In genomic region chr7:134698481-134698880, GRCh38 we compare ENCODE assay signal across 26 cellular contexts. TPM values are rescaled to one million over a fixed set of nuclear protein-coding genes. Genes with fewer than 3 reads are reported as not detected.
A peak's percentile ranks its signal among the peaks of the same experiment; 100 is the strongest.
DNase-seq lines count a peak whose midpoint lies in the region; ATAC-seq, FAIRE-seq and TF ChIP-seq lines count a peak whose summit lies in the region.
"Had no signal": no experiment of that assay in that cellular context is flagged by ENCODE, and none has a peak within 500 bp of the region (broad histone marks: within the 10 kb centered on the region; RNA-seq: fewer than 3 reads in every experiment).

No MANE protein-coding gene starts in this region.

- H2AFZ ChIP-seq in GM23338, result no peak overlapping the region; the same call in 1 of the 2 replicates

- H3K27me3 ChIP-seq in GM23338 (ENCODE audit: insufficient read depth) (no peaks in the 10 kb centered on the region), ascending aorta (no peaks in the 10 kb centered on the region), tibial artery (no peaks in the 10 kb centered on the region)
- H3K27me3 ChIP-seq: BLaER1 had no signal

- intact Hi-C loops in ascending aorta (cut with DNase I), result no loop called here
- intact Hi-C loops in tibial artery (cut with DNase I; ENCODE audit: low total_unique reads), result loop anchor here (10.0 kb wide), 1 partner anchor 136 kb away; no protein-coding TSS in a partner anchor

- ATAC-seq in GM23338, result no peak
- ATAC-seq in HG02571 (IDR thresholded peaks at IDR 0.05; ENCODE audit: unreplicated experiment), result no peak

- H3K4me1 ChIP-seq in GM23338 (ENCODE audit: insufficient read depth) (peaks cover 13% of the 10 kb centered on the region), ascending aorta (peaks cover 2 to 32% of the 10 kb centered on the region in 2 donors), tibial artery (peaks cover 0 to 74% (median 34%) of the 10 kb centered on the region in 4 donors)
- H3K4me1 ChIP-seq: BE2C had no signal

- H3K9me3 ChIP-seq in ascending aorta (no peaks in the 10 kb centered on the region), tibial artery (no peaks in the 10 kb centered on the region)
- H3K9me3 ChIP-seq: BE2C, BLaER1 had no signal

- no peaks in the 10 kb centered on the region for H3F3A ChIP-seq in GM23338 (replicated peaks; ENCODE audit: low read depth)

- no peak for TF ChIP-seq CTCF in GM23338 (conservative IDR thresholded peaks at IDR 0.05; ENCODE audit: low read depth in 2 of 2)
- TF ChIP-seq CTCF in ascending aorta (IDR thresholded peaks at IDR 0.05), result no peak
- no peak for TF ChIP-seq CTCF in tibial artery (IDR thresholded peaks at IDR 0.05)
- TF ChIP-seq CTCF in GM20000 (IDR thresholded peaks at IDR 0.05; ENCODE audit: extremely low read depth, missing control alignments), result no peak

- H3K27me3 Mint-ChIP-seq in GM23338 (ENCODE audit: insufficient read depth, low read depth, poor library complexity), result peaks cover 13% of the 10 kb centered on the region
- H3K27me3 Mint-ChIP-seq: CD4-positive, alpha-beta memory T cell; CD4-positive, CD25-positive, alpha-beta regulatory T cell had no signal

- no peaks in the 10 kb centered on the region for H3K36me3 Mint-ChIP-seq in GM23338 (ENCODE audit: low read depth)
- H3K36me3 Mint-ChIP-seq: CD14-positive monocyte; CD4-positive, alpha-beta memory T cell; CD4-positive, CD25-positive, alpha-beta regulatory T cell; CD8-positive, alpha-beta memory T cell had no signal

- 0 out of 2 replicates have a peak overlapping the region, but pooled peaks have one; percentile 6 for H3K4me2 ChIP-seq in GM23338
- H3K4me2 ChIP-seq: BLaER1 had no signal

- no peak overlapping the region for H3K27ac ChIP-seq in GM23338 (ENCODE audit: low read depth)
- H3K27ac ChIP-seq in ascending aorta, result peak overlapping the region; percentile 11 to 15
- H3K27ac ChIP-seq in tibial artery, result peak overlapping the region; percentile 17 to 90
- H3K27ac ChIP-seq: BLaER1 had no signal

- no peaks in the 10 kb centered on the region for H3K9me2 ChIP-seq in GM23338 (ENCODE audit: insufficient read depth)

- H3K79me2 ChIP-seq in GM23338 (replicated peaks; ENCODE audit: insufficient read depth), result no peaks in the 10 kb centered on the region

- no peaks in the 10 kb centered on the region for H4K20me1 ChIP-seq in GM23338 (replicated peaks; ENCODE audit: insufficient read depth)
- H4K20me1 ChIP-seq: BLaER1 had no signal

- no peak overlapping the region for H3K4me3 ChIP-seq in GM23338
- H3K4me3 ChIP-seq in ascending aorta, result no peak overlapping the region
- no peak overlapping the region for H3K4me3 ChIP-seq in tibial artery
- H3K4me3 ChIP-seq: BLaER1 had no signal

- H3K27ac Mint-ChIP-seq in GM23338, result no peak overlapping the region
- H3K27ac Mint-ChIP-seq: CD14-positive monocyte; CD4-positive, alpha-beta memory T cell; CD4-positive, CD25-positive, alpha-beta regulatory T cell; CD8-positive, alpha-beta memory T cell had no signal

- no peak for FAIRE-seq in urothelium cell line (lab: Jason Lieb, UNC)
- FAIRE-seq: A204.1, G401.6, GM12891, GM19239 had no signal

- DNase-seq in GM23338 (ENCODE audit: low spot score), result no peak
- no peak for DNase-seq in ascending aorta (ENCODE audit: low spot score in 2 of 2)
- DNase-seq in tibial artery, result no peak
- DNase-seq in urothelium cell line (ENCODE audit: low spot score), result no peak
- DNase-seq in GM20000 (ENCODE audit: low spot score), result no peak
- DNase-seq: 8988T; ACHN; BE2C; C1 segment of cervical spinal cord; CD4-positive, alpha-beta memory T cell; CD4-positive, CD25-positive, alpha-beta regulatory T cell; CD8-positive, alpha-beta memory T cell; COR-L47; DMS 273 treated with DMSO at 0.1 percent for 48 hours; DMS153; DMS53; DMS79; DND-41; GF-D8 had no signal

- no peak overlapping the region for H3K4me3 Mint-ChIP-seq in GM23338
- H3K4me3 Mint-ChIP-seq: CD14-positive monocyte; CD4-positive, alpha-beta memory T cell; CD4-positive, CD25-positive, alpha-beta regulatory T cell; CD8-positive, alpha-beta memory T cell had no signal

- H3K36me3 ChIP-seq in GM23338 (ENCODE audit: insufficient read depth), result no peaks in the 10 kb centered on the region
- H3K36me3 ChIP-seq in ascending aorta, result no peaks in the 10 kb centered on the region
- H3K36me3 ChIP-seq in tibial artery, result no peaks in the 10 kb centered on the region
- H3K36me3 ChIP-seq: BE2C, BLaER1 had no signal

- no peaks in the 10 kb centered on the region for H3K9me3 Mint-ChIP-seq in GM23338
- H3K9me3 Mint-ChIP-seq: CD14-positive monocyte; CD4-positive, alpha-beta memory T cell; CD4-positive, CD25-positive, alpha-beta regulatory T cell; CD8-positive, alpha-beta memory T cell had no signal

- peaks cover 12% of the 10 kb centered on the region; the same call in 2 of the 3 replicates for H3K4me1 Mint-ChIP-seq in GM23338
- H3K4me1 Mint-ChIP-seq: CD14-positive monocyte; CD4-positive, alpha-beta memory T cell; CD4-positive, CD25-positive, alpha-beta regulatory T cell; CD8-positive, alpha-beta memory T cell had no signal

TF ChIP-seq in GM23338, 12 proteins besides CTCF, POLR2A, EP300 and RAD21 (continues in another document):
- no peak for TF ChIP-seq POLR2AphosphoS5 (IDR thresholded peaks at IDR 0.05; ENCODE audit: low read depth)
- no peak for TF ChIP-seq NANOG (IDR thresholded peaks at IDR 0.05; ENCODE audit: borderline replicate concordance)
- no peak for TF ChIP-seq CREB1 (CRISPR knock-in tag; IDR thresholded peaks at IDR 0.05; ENCODE audit: low read depth)
- TF ChIP-seq EZH2phosphoT487 (IDR thresholded peaks at IDR 0.05; ENCODE audit: unreplicated experiment), result no peak
- TF ChIP-seq, protein P1, sequence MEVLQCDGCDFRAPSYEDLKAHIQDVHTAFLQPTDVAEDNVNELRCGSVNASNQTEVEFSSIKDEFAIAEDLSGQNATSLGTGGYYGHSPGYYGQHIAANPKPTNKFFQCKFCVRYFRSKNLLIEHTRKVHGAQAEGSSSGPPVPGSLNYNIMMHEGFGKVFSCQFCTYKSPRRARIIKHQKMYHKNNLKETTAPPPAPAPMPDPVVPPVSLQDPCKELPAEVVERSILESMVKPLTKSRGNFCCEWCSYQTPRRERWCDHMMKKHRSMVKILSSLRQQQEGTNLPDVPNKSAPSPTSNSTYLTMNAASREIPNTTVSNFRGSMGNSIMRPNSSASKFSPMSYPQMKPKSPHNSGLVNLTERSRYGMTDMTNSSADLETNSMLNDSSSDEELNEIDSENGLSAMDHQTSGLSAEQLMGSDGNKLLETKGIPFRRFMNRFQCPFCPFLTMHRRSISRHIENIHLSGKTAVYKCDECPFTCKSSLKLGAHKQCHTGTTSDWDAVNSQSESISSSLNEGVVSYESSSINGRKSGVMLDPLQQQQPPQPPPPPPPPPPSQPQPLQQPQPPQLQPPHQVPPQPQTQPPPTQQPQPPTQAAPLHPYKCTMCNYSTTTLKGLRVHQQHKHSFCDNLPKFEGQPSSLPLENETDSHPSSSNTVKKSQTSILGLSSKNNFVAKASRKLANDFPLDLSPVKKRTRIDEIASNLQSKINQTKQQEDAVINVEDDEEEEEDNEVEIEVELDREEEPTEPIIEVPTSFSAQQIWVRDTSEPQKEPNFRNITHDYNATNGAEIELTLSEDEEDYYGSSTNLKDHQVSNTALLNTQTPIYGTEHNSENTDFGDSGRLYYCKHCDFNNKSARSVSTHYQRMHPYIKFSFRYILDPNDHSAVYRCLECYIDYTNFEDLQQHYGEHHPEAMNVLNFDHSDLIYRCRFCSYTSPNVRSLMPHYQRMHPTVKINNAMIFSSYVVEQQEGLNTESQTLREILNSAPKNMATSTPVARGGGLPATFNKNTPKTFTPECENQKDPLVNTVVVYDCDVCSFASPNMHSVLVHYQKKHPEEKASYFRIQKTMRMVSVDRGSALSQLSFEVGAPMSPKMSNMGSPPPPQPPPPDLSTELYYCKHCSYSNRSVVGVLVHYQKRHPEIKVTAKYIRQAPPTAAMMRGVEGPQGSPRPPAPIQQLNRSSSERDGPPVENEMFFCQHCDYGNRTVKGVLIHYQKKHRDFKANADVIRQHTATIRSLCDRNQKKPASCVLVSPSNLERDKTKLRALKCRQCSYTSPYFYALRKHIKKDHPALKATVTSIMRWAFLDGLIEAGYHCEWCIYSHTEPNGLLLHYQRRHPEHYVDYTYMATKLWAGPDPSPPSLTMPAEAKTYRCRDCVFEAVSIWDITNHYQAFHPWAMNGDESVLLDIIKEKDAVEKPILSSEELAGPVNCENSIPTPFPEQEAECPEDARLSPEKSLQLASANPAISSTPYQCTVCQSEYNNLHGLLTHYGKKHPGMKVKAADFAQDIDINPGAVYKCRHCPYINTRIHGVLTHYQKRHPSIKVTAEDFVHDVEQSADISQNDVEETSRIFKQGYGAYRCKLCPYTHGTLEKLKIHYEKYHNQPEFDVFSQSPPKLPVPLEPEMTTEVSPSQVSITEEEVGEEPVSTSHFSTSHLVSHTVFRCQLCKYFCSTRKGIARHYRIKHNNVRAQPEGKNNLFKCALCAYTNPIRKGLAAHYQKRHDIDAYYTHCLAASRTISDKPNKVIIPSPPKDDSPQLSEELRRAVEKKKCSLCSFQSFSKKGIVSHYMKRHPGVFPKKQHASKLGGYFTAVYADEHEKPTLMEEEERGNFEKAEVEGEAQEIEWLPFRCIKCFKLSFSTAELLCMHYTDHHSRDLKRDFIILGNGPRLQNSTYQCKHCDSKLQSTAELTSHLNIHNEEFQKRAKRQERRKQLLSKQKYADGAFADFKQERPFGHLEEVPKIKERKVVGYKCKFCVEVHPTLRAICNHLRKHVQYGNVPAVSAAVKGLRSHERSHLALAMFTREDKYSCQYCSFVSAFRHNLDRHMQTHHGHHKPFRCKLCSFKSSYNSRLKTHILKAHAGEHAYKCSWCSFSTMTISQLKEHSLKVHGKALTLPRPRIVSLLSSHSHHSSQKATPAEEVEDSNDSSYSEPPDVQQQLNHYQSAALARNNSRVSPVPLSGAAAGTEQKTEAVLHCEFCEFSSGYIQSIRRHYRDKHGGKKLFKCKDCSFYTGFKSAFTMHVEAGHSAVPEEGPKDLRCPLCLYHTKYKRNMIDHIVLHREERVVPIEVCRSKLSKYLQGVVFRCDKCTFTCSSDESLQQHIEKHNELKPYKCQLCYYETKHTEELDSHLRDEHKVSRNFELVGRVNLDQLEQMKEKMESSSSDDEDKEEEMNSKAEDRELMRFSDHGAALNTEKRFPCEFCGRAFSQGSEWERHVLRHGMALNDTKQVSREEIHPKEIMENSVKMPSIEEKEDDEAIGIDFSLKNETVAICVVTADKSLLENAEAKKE (CRISPR knock-in tag; IDR thresholded peaks at IDR 0.05), result no peak
- no peak for TF ChIP-seq EZH2 (IDR thresholded peaks at IDR 0.05; ENCODE audit: low read depth, unreplicated experiment)
- TF ChIP-seq, protein P2, sequence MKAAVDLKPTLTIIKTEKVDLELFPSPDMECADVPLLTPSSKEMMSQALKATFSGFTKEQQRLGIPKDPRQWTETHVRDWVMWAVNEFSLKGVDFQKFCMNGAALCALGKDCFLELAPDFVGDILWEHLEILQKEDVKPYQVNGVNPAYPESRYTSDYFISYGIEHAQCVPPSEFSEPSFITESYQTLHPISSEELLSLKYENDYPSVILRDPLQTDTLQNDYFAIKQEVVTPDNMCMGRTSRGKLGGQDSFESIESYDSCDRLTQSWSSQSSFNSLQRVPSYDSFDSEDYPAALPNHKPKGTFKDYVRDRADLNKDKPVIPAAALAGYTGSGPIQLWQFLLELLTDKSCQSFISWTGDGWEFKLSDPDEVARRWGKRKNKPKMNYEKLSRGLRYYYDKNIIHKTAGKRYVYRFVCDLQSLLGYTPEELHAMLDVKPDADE (IDR thresholded peaks at IDR 0.05), result no peak

RNA-seq across cellular contexts. Expression of gene BPGM, which starts 51.8 kb away (rescaled TPM):
- 16.8 and 16.9 TPM in 2 replicates for total RNA-seq in GM23338 (2014; rRNA removed; shearing (Covaris generic))
- 16.5 and 16.9 TPM in 2 replicates for polyA plus RNA-seq in GM23338 (2016; fragmentation: Nextera tagmentation; extraction: Ambion mirVana)
- 19.2 TPM for total RNA-seq in ascending aorta
